In the genomic region with DNA sequence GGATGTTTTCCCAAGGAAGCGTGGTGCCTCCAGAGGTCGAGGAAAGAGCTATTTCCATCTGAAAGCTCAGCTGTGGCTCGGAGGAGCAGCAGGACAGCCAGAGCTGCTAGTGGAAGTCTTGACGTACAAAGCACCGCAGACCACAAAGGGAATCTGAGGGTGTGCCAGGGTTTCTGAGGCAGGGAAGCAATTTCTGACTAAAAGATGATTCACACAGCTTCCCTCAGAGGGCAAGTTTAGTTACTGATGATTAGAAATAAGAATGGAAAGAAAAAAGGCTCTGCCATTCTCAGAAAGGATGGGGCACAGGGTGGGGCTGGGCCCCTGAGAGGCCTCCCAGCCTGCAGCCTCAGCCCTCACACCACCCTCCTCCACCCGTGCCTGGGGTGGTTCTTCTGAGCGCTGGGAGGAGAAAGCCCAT, we compare ENCODE assay signal across 8 cellular contexts. TPM values are rescaled to one million over a fixed set of nuclear protein-coding genes. Genes with fewer than 3 reads are reported as not detected.
DNase-seq lines count a peak whose midpoint lies in the region; ATAC-seq, FAIRE-seq and TF ChIP-seq lines count a peak whose summit lies in the region.

No MANE protein-coding gene starts in this region.

- FAIRE-seq in H1 (lab: Jason Lieb, UNC), result no peak

- H3K27ac ChIP-seq in RWPE2 (ENCODE audit: poor library complexity, severe bottlenecking) (peak overlapping the region; percentile 55), H1 (ENCODE audit: low read depth, low read length) (no peak overlapping the region)

- no peak overlapping the region for H4K5ac ChIP-seq in H1 (ENCODE audit: insufficient read length, low read depth, low read length)

- H3K4me2 ChIP-seq in H1 (ENCODE audit: insufficient read depth in 1 of 2, low read depth in 2 of 2, low read length in 2 of 2), result peak overlapping the region in 1 of 2 experiments; percentile 32; a peak in 1 of 4 replicates

- ATAC-seq in RWPE2 (ENCODE audit: low read depth), result peak; percentile 96
- no peak for ATAC-seq in GM21381 (IDR thresholded peaks at IDR 0.05; ENCODE audit: unreplicated experiment)
- no peak for ATAC-seq in GM21717 (IDR thresholded peaks at IDR 0.05; ENCODE audit: unreplicated experiment)
- no peak for ATAC-seq in HG03432 (IDR thresholded peaks at IDR 0.05; ENCODE audit: unreplicated experiment)

- peaks cover 0 to 2% of the 10 kb centered on the region in 2 experiments for H4K20me1 ChIP-seq in H1 (replicated peaks in 1 of 2; ENCODE audit: control insufficient read depth in 1 of 2, insufficient read depth in 2 of 2, low read length in 2 of 2)

- whole genome bisulfite sequencing in H1 (ENCODE audit: extremely low coverage in 1 of 2, insufficient coverage in 1 of 2, insufficient read length in 1 of 2, insufficient replicate concordance in 2 of 2, low coverage in 1 of 2, low lambda C conversion rate in 2 of 2, missing lambda C conversion rate in 1 of 2), 2 experiments, result 45% methylated on average over 7 of the region's 7 CpGs; no CpG with 5 or more reads in 1 of the 2 experiments

- H2BK12ac ChIP-seq in H1 (ENCODE audit: low read depth, low read length), result no peak overlapping the region

- no peak overlapping the region for H3K56ac ChIP-seq in H1 (replicated peaks; ENCODE audit: insufficient read length, low read depth, low read length)

- H3K79me2 ChIP-seq in H1 (ENCODE audit: control insufficient read depth in 1 of 2, insufficient read depth in 2 of 2, low read length in 2 of 2), result no peaks in the 10 kb centered on the region

- no peak overlapping the region for H4K91ac ChIP-seq in H1 (replicated peaks; ENCODE audit: insufficient read length, low read length)

- H3K4me1 ChIP-seq in RWPE2 (ENCODE audit: insufficient read depth, poor library complexity, severe bottlenecking), result peaks cover 9% of the 10 kb centered on the region
- peaks cover 0 to 6% (median 2%) of the 10 kb centered on the region in 4 experiments; a peak in 4 of 7 replicates for H3K4me1 ChIP-seq in H1 (replicated peaks in 1 of 4; ENCODE audit: control insufficient read depth in 3 of 4, insufficient read depth in 4 of 4, low read length in 3 of 4)

- no peak for TF ChIP-seq RAD21 in H1 (IDR thresholded peaks at IDR 0.05 in 1 of 2, conservative IDR thresholded peaks at IDR 0.05 in 1 of 2; ENCODE audit: low read depth in 2 of 2, low read length in 2 of 2)

- H3K79me1 ChIP-seq in H1 (ENCODE audit: low read depth, low read length), result no peaks in the 10 kb centered on the region

- no peak for TF ChIP-seq POLR2A in H1 (IDR thresholded peaks at IDR 0.05; ENCODE audit: control extremely low read depth in 1 of 2, low read depth in 2 of 2, low read length in 2 of 2)

- no peak overlapping the region for H3K4me3 ChIP-seq in RWPE2 (ENCODE audit: severe bottlenecking)
- H3K4me3 ChIP-seq in H1 (ENCODE audit: extremely low read depth in 1 of 4, insufficient read depth in 2 of 4, low read depth in 3 of 4, low read length in 4 of 4), result no peak overlapping the region

- H3K18ac ChIP-seq in H1 (ENCODE audit: extremely low read depth, low read length), result no peak overlapping the region

- H3K9ac ChIP-seq in H1 (replicated peaks in 1 of 4; ENCODE audit: extremely low read depth in 1 of 4, low read depth in 3 of 4, low read length in 3 of 4), result no peak overlapping the region

- H2BK5ac ChIP-seq in H1 (ENCODE audit: low read depth, low read length), result peak overlapping the region; percentile 13; the same call in 1 of the 2 replicates

- 0 out of 2 replicates have a peak overlapping the region, but pooled peaks have one; percentile 27 for H2BK20ac ChIP-seq in H1 (ENCODE audit: low read length)

- no peak overlapping the region for H4K8ac ChIP-seq in H1 (ENCODE audit: extremely low read depth, insufficient read depth, low read length)

- TF ChIP-seq EP300 in H1 (IDR thresholded peaks at IDR 0.05; ENCODE audit: borderline replicate concordance in 1 of 2, low read depth in 2 of 2, low read length in 2 of 2), result no peak

- TF ChIP-seq CTCF in RWPE2 (IDR thresholded peaks at IDR 0.05; ENCODE audit: poor library complexity, severe bottlenecking), result no peak
- no peak for TF ChIP-seq CTCF in H1 (IDR thresholded peaks at IDR 0.05; ENCODE audit: control extremely low read depth in 1 of 3, insufficient read depth in 1 of 3, low read depth in 1 of 3, low read length in 3 of 3)

- DNase-seq in GM04504 (ENCODE audit: low read depth), result peak; percentile 92
- DNase-seq in RWPE2 (ENCODE audit: low spot score), result peak; percentile 83
- no peak for DNase-seq in H1 (ENCODE audit: low read depth in 1 of 2, low spot score in 2 of 2)
- peak; percentile 29 to 59 for DNase-seq in stimulated activated CD4-positive, alpha-beta T cell treated with anti-CD3 and anti-CD28 coated beads, Interleukin-12 subunit alpha, Interleukin-12 subunit beta, amount 100 ng/mL, for 24 hours (ENCODE audit: low read depth in 2 of 2)
- no peak for DNase-seq in NAMALWA (ENCODE audit: low spot score)

- H3K14ac ChIP-seq in H1 (ENCODE audit: insufficient read length), result no peak overlapping the region

- no peak overlapping the region for H3K4ac ChIP-seq in H1 (replicated peaks; ENCODE audit: insufficient read length, low read depth, low read length)

- H2BK120ac ChIP-seq in H1 (replicated peaks; ENCODE audit: low read depth, low read length), result no peak overlapping the region

- no peak overlapping the region for H2AFZ ChIP-seq in H1 (ENCODE audit: low read length)

- no peaks in the 10 kb centered on the region for H3K9me3 ChIP-seq in RWPE2 (ENCODE audit: severe bottlenecking)
- H3K9me3 ChIP-seq in H1 (ENCODE audit: insufficient read depth in 2 of 2, low read depth in 1 of 2, low read length in 1 of 2), result peaks cover 0 to 4% of the 10 kb centered on the region in 2 experiments; a peak in 1 of 4 replicates

- peaks cover 9% of the 10 kb centered on the region; the same call in 1 of the 2 replicates for H3K23me2 ChIP-seq in H1 (ENCODE audit: low read depth, low read length)

- CTCF ChIA-PET in H1 (lab: Charles Lee; ENCODE audit: partially characterized antibody), result interaction anchor here (0.8 to 2.4 kb wide), 11 partner anchors 9 to 336 kb away, joined by 3 to 13 read pairs (median 4); no protein-coding TSS in a partner anchor

- no peaks in the 10 kb centered on the region for H3K27me3 ChIP-seq in RWPE2 (ENCODE audit: insufficient read depth, poor library complexity, severe bottlenecking)
- no peaks in the 10 kb centered on the region for H3K27me3 ChIP-seq in H1 (replicated peaks in 1 of 4; ENCODE audit: control insufficient read depth in 3 of 4, extremely low read depth in 1 of 4, insufficient read depth in 3 of 4, low read length in 3 of 4)

- POLR2A ChIA-PET in H1 (lab: Charles Lee; ENCODE audit: partially characterized antibody), result interaction anchor here (1.2 to 1.8 kb wide), 2 partner anchors 12 to 22 kb away, joined by 3 to 5 read pairs; no protein-coding TSS in a partner anchor

- no peak overlapping the region for H2BK15ac ChIP-seq in H1 (ENCODE audit: low read length)

- no peaks in the 10 kb centered on the region for H3K36me3 ChIP-seq in RWPE2 (ENCODE audit: low read depth)
- no peaks in the 10 kb centered on the region for H3K36me3 ChIP-seq in H1 (ENCODE audit: control insufficient read depth in 2 of 4, insufficient read depth in 4 of 4, low read length in 3 of 4)

- no peak overlapping the region for H3K23ac ChIP-seq in H1 (ENCODE audit: insufficient read length)

- no peak overlapping the region for H2AK5ac ChIP-seq in H1 (ENCODE audit: low read depth, low read length)

TF ChIP-seq in H1, 55 proteins besides CTCF, POLR2A, EP300 and RAD21:
- TF ChIP-seq YY1 (IDR thresholded peaks at IDR 0.05; ENCODE audit: low read depth, low read length), result no peak
- TF ChIP-seq CTBP2 (IDR thresholded peaks at IDR 0.05; ENCODE audit: borderline replicate concordance, insufficient read depth, insufficient read length, low read length), result no peak
- no peak for TF ChIP-seq TBP (IDR thresholded peaks at IDR 0.05; ENCODE audit: low read depth, low read length)
- TF ChIP-seq SUZ12 (IDR thresholded peaks at IDR 0.05; ENCODE audit: low read length), result no peak
- TF ChIP-seq KDM4A (IDR thresholded peaks at IDR 0.05; ENCODE audit: low read depth, low read length, severe bottlenecking), result no peak
- no peak for TF ChIP-seq CBX5 (IDR thresholded peaks at IDR 0.05; ENCODE audit: low read depth, low read length)
- TF ChIP-seq, protein P1, sequence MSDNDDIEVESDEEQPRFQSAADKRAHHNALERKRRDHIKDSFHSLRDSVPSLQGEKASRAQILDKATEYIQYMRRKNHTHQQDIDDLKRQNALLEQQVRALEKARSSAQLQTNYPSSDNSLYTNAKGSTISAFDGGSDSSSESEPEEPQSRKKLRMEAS (IDR thresholded peaks at IDR 0.05), result no peak
- TF ChIP-seq TEAD4 (IDR thresholded peaks at IDR 0.05; ENCODE audit: low read depth, low read length), result no peak
- no peak for TF ChIP-seq POU5F1 (IDR thresholded peaks at IDR 0.05; ENCODE audit: low read depth, low read length)

RNA-seq across cellular contexts. Expression of gene SEC13, which starts 45.8 kb away (rescaled TPM):
- 131 and 136 TPM in 2 replicates for total RNA-seq in H1 (2021; fragmentation: NEBNext Ultra II Directional; extraction: Animal tissue kit (Norgen Biotek cat#: 25700))
- 115 and 124 TPM in 2 replicates for polyA plus RNA-seq in H1 (2011; rRNA removed)
- 155 TPM for polyA plus RNA-seq in H1 (2011; cell fraction: cytosol; rRNA removed)
- polyA plus RNA-seq in H1 (2011; cell fraction: nucleus; rRNA removed), result 166 TPM
- 123 to 167 TPM (median 161 TPM) in 4 replicates for polyA plus RNA-seq in H1 (2012, experiment 1 of 2)
- polyA plus RNA-seq in H1 (2012, experiment 2 of 2), result 77.7 TPM
- polyA plus RNA-seq in H1 (2013, experiment 1 of 2), result 92.4 TPM
- 92.3 TPM for polyA plus RNA-seq in H1 (2013, experiment 2 of 2)
- 165 and 212 TPM in 2 replicates for polyA minus RNA-seq in H1 (2011; rRNA and poly(A)+ RNA removed)
- 100.0 TPM for polyA minus RNA-seq in H1 (2011; cell fraction: cytosol; rRNA and poly(A)+ RNA removed)
- polyA minus RNA-seq in H1 (2011; cell fraction: nucleus; rRNA and poly(A)+ RNA removed), result 119 TPM

Comparison
In these comparisons a context has a peak if more than half of its experiments do, and no peak if none do; other contexts are left out.
1. DNase-seq: peak in GM04504 (single experiment), RWPE2 (single experiment) and stimulated activated CD4-positive, alpha-beta T cell treated with anti-CD3 and anti-CD28 coated beads, Interleukin-12 subunit alpha, Interleukin-12 subunit beta, amount 100 ng/mL, for 24 hours (2 of 2); none in H1 (0 of 2) and NAMALWA (single experiment).